Comparison of ENCODE assay signal across 8 cellular contexts in the genomic region with DNA sequence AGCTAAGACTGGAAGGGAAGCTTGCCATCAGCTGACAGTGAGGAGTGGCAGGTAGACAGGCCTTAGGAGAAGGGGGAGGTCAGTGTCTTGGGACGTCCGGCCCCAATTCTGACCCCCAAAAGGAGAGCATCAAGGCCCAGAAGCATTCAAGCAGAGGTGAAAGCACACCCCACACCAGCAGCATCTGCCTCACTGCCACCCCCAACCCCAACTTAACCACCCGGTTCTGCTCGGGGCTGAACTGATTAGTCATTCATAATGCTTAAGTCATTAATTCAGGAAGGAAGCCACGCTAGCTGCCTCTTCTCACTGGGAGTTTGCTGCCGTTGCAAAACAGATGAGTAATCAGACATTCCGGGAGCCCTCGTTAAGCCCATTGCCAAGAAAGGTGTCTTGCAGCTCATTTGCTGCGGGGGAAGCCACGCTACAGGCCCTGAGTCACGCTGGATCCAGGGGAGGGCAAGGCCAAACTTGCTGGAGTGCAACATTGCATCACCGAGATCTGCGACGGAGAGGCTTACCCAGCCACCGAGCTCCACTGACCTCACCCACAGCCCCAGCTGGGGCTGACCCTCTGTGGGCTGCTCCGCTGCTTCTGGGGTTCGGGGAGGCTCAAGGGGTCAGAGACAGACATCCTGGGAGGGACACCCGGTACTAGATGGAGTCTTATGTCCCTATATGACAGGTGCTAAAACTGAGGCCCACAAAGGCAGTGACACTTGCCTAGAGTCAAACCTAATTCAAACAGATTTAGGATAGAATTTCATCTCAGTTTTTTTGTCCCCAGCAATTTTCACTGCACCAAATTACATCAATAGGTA. TPM values are rescaled to one million over a fixed set of nuclear protein-coding genes. Genes with fewer than 3 reads are reported as not detected.
DNase-seq lines count a peak whose midpoint lies in the region; ATAC-seq and TF ChIP-seq lines count a peak whose summit lies in the region.

No MANE protein-coding gene starts in this region.

- H3K4me1 ChIP-seq in RWPE2 (ENCODE audit: insufficient read depth, poor library complexity, severe bottlenecking), result peaks cover 29% of the 10 kb centered on the region

- TF ChIP-seq CTCF in GM13977 (IDR thresholded peaks at IDR 0.05; ENCODE audit: extremely low read depth, insufficient read depth, missing control alignments) (no peak), RWPE2 (IDR thresholded peaks at IDR 0.05; ENCODE audit: poor library complexity, severe bottlenecking) (no peak)

- H3K36me3 ChIP-seq in RWPE2 (ENCODE audit: low read depth), result no peaks in the 10 kb centered on the region

- H3K4me3 ChIP-seq in RWPE2 (ENCODE audit: severe bottlenecking), result no peak overlapping the region

- no peaks in the 10 kb centered on the region for H3K36me3 Mint-ChIP-seq in naive B cell

- no peaks in the 10 kb centered on the region for H3K27me3 ChIP-seq in RWPE2 (ENCODE audit: insufficient read depth, poor library complexity, severe bottlenecking)

- H3K27me3 Mint-ChIP-seq in naive B cell, result peaks cover 0 to 22% (median 7%) of the 10 kb centered on the region in 3 donors

- peak overlapping the region in 3 of 8 donors; percentile 25 to 76 (median 47) for H3K4me3 Mint-ChIP-seq in naive B cell

- peak overlapping the region in 3 of 6 donors; percentile 73 to 88 (median 75) for H3K27ac Mint-ChIP-seq in naive B cell

- peak overlapping the region; percentile 71 for H3K27ac ChIP-seq in RWPE2 (ENCODE audit: poor library complexity, severe bottlenecking)

- no peak for TF ChIP-seq POLR2A in erythroblast (IDR thresholded peaks at IDR 0.05; ENCODE audit: low read length)

- no peaks in the 10 kb centered on the region for H3K9me3 ChIP-seq in RWPE2 (ENCODE audit: severe bottlenecking)

- H3K4me1 Mint-ChIP-seq in naive B cell, result peaks cover 8 to 40% (median 39%) of the 10 kb centered on the region in 3 donors

- ATAC-seq in HG03378 (IDR thresholded peaks at IDR 0.05; ENCODE audit: unreplicated experiment), result peak; percentile 68
- ATAC-seq in RWPE2 (ENCODE audit: low read depth), result peak; percentile 74
- peak; percentile 21 to 66 for ATAC-seq in naive B cell (ENCODE audit: low read depth in 2 of 2)
- no peak for ATAC-seq in GM21360 (IDR thresholded peaks at IDR 0.05; ENCODE audit: unreplicated experiment)

- in situ Hi-C loops in ACHN (cut with HindIII; ENCODE audit: low pct_ligation_motif_present, low pct_unique_long_range_greater_than_20kb, low sequenced_read_pairs), result no loop called here
- in situ Hi-C loops in GM13977 (cut with MboI; ENCODE audit: low pct_unique_long_range_greater_than_20kb, low sequenced_read_pairs, unreplicated experiment), result no loop called here

- no peaks in the 10 kb centered on the region for H3K9me3 Mint-ChIP-seq in naive B cell

- DNase-seq in ACHN (peak; percentile 98), GM13977 (ENCODE audit: low spot score) (peak; percentile 65), RWPE2 (ENCODE audit: low spot score) (peak; percentile 98), erythroblast (lab: John Stamatoyannopoulos, UW) (peak; percentile 76 to 90), naive B cell (no peak), activated gamma-delta T cell (lab: John Stamatoyannopoulos, UW) (no peak)

RNA-seq across cellular contexts. Expression of gene HES1, which starts 46.4 kb away (rescaled TPM):
- 10 to 100 TPM; 10.1 to 43.5 (median 25.4) TPM for polyA plus RNA-seq in naive B cell (ENCODE audit: low read depth in 6 of 6)

Comparison
In these comparisons a context has a peak if more than half of its experiments do, and no peak if none do; other contexts are left out.
1. DNase-seq: peak in ACHN (single experiment), GM13977 (single experiment), RWPE2 (single experiment) and erythroblast (2 of 2); none in naive B cell (single experiment) and activated gamma-delta T cell (single experiment).